In the genomic region with DNA sequence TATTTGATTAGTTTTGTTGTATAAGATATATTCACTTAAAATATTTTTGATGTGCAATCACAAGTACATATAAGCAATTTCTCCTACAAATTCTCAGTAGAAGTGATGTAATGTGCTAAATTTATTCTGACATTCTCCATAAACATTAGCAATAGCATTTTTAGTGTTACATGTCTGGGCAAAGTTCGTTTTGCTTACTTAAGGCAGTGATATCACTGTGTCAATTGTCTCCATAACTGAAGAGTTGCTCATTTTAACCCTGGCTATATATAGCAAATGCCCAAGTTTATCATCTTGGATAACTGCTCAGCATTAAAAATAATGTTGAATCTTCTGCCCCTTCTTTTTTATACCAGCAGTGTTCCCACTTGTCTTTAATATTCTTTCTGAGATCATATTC, we compare ENCODE assay signal across 19 cellular contexts.
"Had no signal": no experiment of that assay in that cellular context is flagged by ENCODE, and none has a peak within 500 bp of the region (broad histone marks: within the 10 kb centered on the region; RNA-seq: fewer than 3 reads in every experiment).

No MANE protein-coding gene starts in this region.

- H3K4me1 Mint-ChIP-seq: activated CD4-positive, alpha-beta T cell treated with anti-CD3 and anti-CD28 coated beads, Interleukin-2, amount 10 ng/mL, durations not matched to agents 7 days and 5 days; natural killer cell had no signal

- H3K27me3 Mint-ChIP-seq: activated CD4-positive, alpha-beta T cell treated with anti-CD3 and anti-CD28 coated beads, Interleukin-2, amount 10 ng/mL, durations not matched to agents 7 days and 5 days had no signal

- H3K27ac Mint-ChIP-seq: activated CD4-positive, alpha-beta T cell treated with anti-CD3 and anti-CD28 coated beads, Interleukin-2, amount 10 ng/mL, durations not matched to agents 7 days and 5 days; natural killer cell had no signal

- H3K27ac ChIP-seq: cardiac muscle cell, colonic mucosa, esophagus squamous epithelium, heart left ventricle had no signal

- H3K4me1 ChIP-seq: colonic mucosa, esophagus squamous epithelium, heart left ventricle had no signal

- H3K4me3 ChIP-seq: cardiac muscle cell, colonic mucosa, esophagus squamous epithelium, heart left ventricle, lung, mucosa of descending colon had no signal

- DNase-seq: activated CD4-positive, alpha-beta T cell treated with anti-CD3 and anti-CD28 coated beads, Interleukin-2, amount 10 ng/mL, durations not matched to agents 7 days and 5 days; activated CD4-positive, CD25-positive, alpha-beta regulatory T cell; activated naive CD4-positive, alpha-beta T cell treated with Interleukin-2 at 50 U/mL for 16 hours; aorta; colonic mucosa; esophagus squamous epithelium; foreskin fibroblast; heart left ventricle; left cardiac atrium; mucosa of descending colon; natural killer cell; nucleus accumbens; stimulated activated CD4-positive, alpha-beta T cell treated with anti-CD3 and anti-CD28 coated beads, Interleukin-4, amount 100 ng/mL, for 4 hours; stimulated activated CD8-positive, alpha-beta memory T cell treated with anti-CD3 and anti-CD28 coated beads, Interleukin-4, amount 100 ng/mL, for 48 hours; stimulated activated naive CD4-positive, alpha-beta T cell treated with Interleukin-2 at 50 U/mL for 16 hours; SW 1271; trophoblast cell had no signal

- H3K36me3 Mint-ChIP-seq: natural killer cell had no signal

- H3K9me3 ChIP-seq: colonic mucosa, esophagus squamous epithelium, heart left ventricle, mucosa of descending colon had no signal

- H3K27me3 ChIP-seq: cardiac muscle cell, colonic mucosa, esophagus squamous epithelium, heart left ventricle had no signal

- H3K36me3 ChIP-seq: cardiac muscle cell, colonic mucosa, esophagus squamous epithelium, heart left ventricle had no signal

- H3K9me3 Mint-ChIP-seq: activated CD4-positive, alpha-beta T cell treated with anti-CD3 and anti-CD28 coated beads, Interleukin-2, amount 10 ng/mL, durations not matched to agents 7 days and 5 days had no signal

- H3K4me3 Mint-ChIP-seq: activated CD4-positive, alpha-beta T cell treated with anti-CD3 and anti-CD28 coated beads, Interleukin-2, amount 10 ng/mL, durations not matched to agents 7 days and 5 days; natural killer cell had no signal
